1 cellular context compared by ENCODE assay signal in genomic region chr6:47794577-47795135, GRCh38.
TF ChIP-seq lines count a peak whose summit lies in the region.

No MANE protein-coding gene starts in this region.

TF ChIP-seq in K562, 482 proteins besides CTCF, POLR2A, EP300 and RAD21 (continued from another document):
- TF ChIP-seq ATF4 (CRISPR knock-in tag; IDR thresholded peaks at IDR 0.05) (peak; percentile 77), ZNF551 (CRISPR knock-in tag; IDR thresholded peaks at IDR 0.05) (no peak), MTA1 (IDR thresholded peaks at IDR 0.05; ENCODE audit: borderline replicate concordance) (no peak), ATF3 (IDR thresholded peaks at IDR 0.05) (0 out of 2 replicates have a peak, but pooled peaks have one; percentile 30), ATF3 (CRISPR knock-in tag; conservative IDR thresholded peaks at IDR 0.05) (no peak), NCOA1 (IDR thresholded peaks at IDR 0.05; ENCODE audit: low read depth) (no peak), PCBP1 (IDR thresholded peaks at IDR 0.05; ENCODE audit: low read depth, low read length, poor library complexity, severe bottlenecking) (no peak), SETDB1 (IDR thresholded peaks at IDR 0.05; ENCODE audit: low read length) (no peak), FOXJ3 (CRISPR knock-in tag; IDR thresholded peaks at IDR 0.05) (no peak), TBL1XR1 (IDR thresholded peaks at IDR 0.05; ENCODE audit: low read length in 2 of 2) (no peak), ZNF217 (CRISPR knock-in tag; IDR thresholded peaks at IDR 0.05) (no peak), ZNF780A (CRISPR knock-in tag; IDR thresholded peaks at IDR 0.05) (no peak), SNIP1 (IDR thresholded peaks at IDR 0.05; ENCODE audit: low read depth) (no peak), HMGN3 (IDR thresholded peaks at IDR 0.05; ENCODE audit: borderline replicate concordance, extremely low read depth, insufficient read length, low read depth, low read length) (no peak), POU5F1 (IDR thresholded peaks at IDR 0.05; ENCODE audit: borderline replicate concordance, low read depth, low read length, partially characterized antibody) (no peak), FOXP4 (CRISPR knock-in tag; IDR thresholded peaks at IDR 0.05; ENCODE audit: borderline replicate concordance) (no peak)
